Comparison of ENCODE assay signal across 6 cellular contexts in the genomic region with DNA sequence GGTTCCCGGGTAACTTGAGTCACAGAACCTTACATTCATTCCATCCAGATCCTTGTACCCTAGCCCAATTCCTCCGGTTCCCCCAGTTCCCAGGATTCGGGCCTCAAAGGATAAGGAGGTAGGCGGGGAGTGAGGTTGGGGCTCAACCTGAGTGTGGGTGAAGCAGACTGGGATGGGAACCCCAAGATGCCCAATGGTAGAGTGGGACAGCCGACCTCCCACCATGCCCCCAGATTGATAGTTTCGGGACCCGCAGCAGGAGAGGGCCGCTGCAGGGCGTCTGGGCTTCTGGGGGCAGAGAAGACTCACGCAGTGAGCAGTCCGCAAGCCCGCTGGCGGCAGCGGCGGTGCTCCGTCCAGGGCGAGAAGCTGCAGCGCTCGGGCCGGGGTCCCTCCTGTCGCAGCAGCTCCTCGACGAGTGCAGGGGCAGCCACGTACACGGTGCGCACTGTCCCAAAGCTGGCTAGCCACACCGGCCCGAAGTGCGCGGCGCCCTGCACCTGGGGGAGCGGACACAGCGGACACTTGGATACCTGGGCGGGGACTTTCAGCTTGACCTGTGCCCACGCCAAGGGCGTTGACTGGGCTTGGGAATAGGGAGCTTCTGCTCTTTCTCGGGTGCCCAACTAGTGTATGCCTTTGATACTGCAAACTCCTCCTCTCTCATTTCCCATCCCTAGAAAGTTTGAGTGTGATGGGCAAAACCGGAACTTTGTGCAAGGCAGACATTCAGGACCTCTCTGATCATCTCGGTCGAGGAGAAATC. TPM values are rescaled to one million over a fixed set of nuclear protein-coding genes. Genes with fewer than 3 reads are reported as not detected.
DNase-seq lines count a peak whose midpoint lies in the region; ATAC-seq and TF ChIP-seq lines count a peak whose summit lies in the region.

No MANE protein-coding gene starts in this region.

- peaks cover 17% of the 10 kb centered on the region for H3K4me1 Mint-ChIP-seq in activated T-helper 2 cell treated with anti-CD3 and anti-CD28 coated beads, Interferon-gamma antibody, Interleukin-2, Interleukin-4, amounts not matched to agents 10 μg/mL and 5 μg/mL and 100 μg/mL, durations not matched to agents 14 hours and 24 hours and 36 hours (ENCODE audit: low read depth)

- peaks cover 5% of the 10 kb centered on the region for H3K27me3 Mint-ChIP-seq in activated T-helper 2 cell treated with anti-CD3 and anti-CD28 coated beads, Interferon-gamma antibody, Interleukin-2, Interleukin-4, amounts not matched to agents 10 μg/mL and 5 μg/mL and 100 μg/mL, durations not matched to agents 14 hours and 24 hours and 36 hours (ENCODE audit: low read depth)

- H3K36me3 ChIP-seq in GM06990 (ENCODE audit: control insufficient read depth, insufficient read depth, low read length) (peaks cover 4% of the 10 kb centered on the region), mucosa of descending colon (ENCODE audit: low read depth) (no peaks in the 10 kb centered on the region)

- TF ChIP-seq CTCF in GM06990 (IDR thresholded peaks at IDR 0.05; ENCODE audit: insufficient read depth, low read length, poor library complexity, severe bottlenecking) (no peak), mucosa of descending colon (IDR thresholded peaks at IDR 0.05) (no peak)

- no peak for DNase-seq in GM06990 (ENCODE audit: extremely low read depth, insufficient read length)
- no peak for DNase-seq in activated T-helper 2 cell treated with anti-CD3 and anti-CD28 coated beads, Interferon-gamma antibody, Interleukin-2, Interleukin-4, amounts not matched to agents 10 μg/mL and 5 μg/mL and 100 μg/mL, durations not matched to agents 14 hours and 24 hours and 36 hours (ENCODE audit: low spot score)
- DNase-seq in mucosa of descending colon = peak in 1 of 3 donors; percentile 65
- DNase-seq in nucleus accumbens (lab: John Stamatoyannopoulos, UW) = no peak
- no peak for DNase-seq in erythroblast (lab: John Stamatoyannopoulos, UW)

- peak overlapping the region; percentile 66 for H3K27ac Mint-ChIP-seq in activated T-helper 2 cell treated with anti-CD3 and anti-CD28 coated beads, Interferon-gamma antibody, Interleukin-2, Interleukin-4, amounts not matched to agents 10 μg/mL and 5 μg/mL and 100 μg/mL, durations not matched to agents 14 hours and 24 hours and 36 hours

- H3K36me3 Mint-ChIP-seq in activated T-helper 2 cell treated with anti-CD3 and anti-CD28 coated beads, Interferon-gamma antibody, Interleukin-2, Interleukin-4, amounts not matched to agents 10 μg/mL and 5 μg/mL and 100 μg/mL, durations not matched to agents 14 hours and 24 hours and 36 hours (ENCODE audit: low read depth) = peaks cover 52% of the 10 kb centered on the region

- TF ChIP-seq POLR2A in erythroblast (IDR thresholded peaks at IDR 0.05; ENCODE audit: low read length) = no peak

- intact Hi-C loops in activated T-helper 2 cell treated with anti-CD3 and anti-CD28 coated beads, Interferon-gamma antibody, Interleukin-2, Interleukin-4, amounts not matched to agents 10 μg/mL and 5 μg/mL and 100 μg/mL, durations not matched to agents 14 hours and 24 hours and 36 hours (cut with micrococcal nuclease) = loop anchor here (1.0 kb wide), 1 partner anchor 14 kb away; a partner anchor contains a TSS
- intact Hi-C loops in mucosa of descending colon (cut with DNase I, micrococcal nuclease) = no loop called here

- no peaks in the 10 kb centered on the region for H3K9me3 ChIP-seq in mucosa of descending colon

- H3K4me1 ChIP-seq in mucosa of descending colon (ENCODE audit: low read depth) = peaks cover 21% of the 10 kb centered on the region

- H3K4me3 ChIP-seq in GM06990 (replicated peaks; ENCODE audit: low read depth, low read length) (peak overlapping the region; percentile 54), mucosa of descending colon (peak overlapping the region; percentile 1)

- no peaks in the 10 kb centered on the region for H3K9me3 Mint-ChIP-seq in activated T-helper 2 cell treated with anti-CD3 and anti-CD28 coated beads, Interferon-gamma antibody, Interleukin-2, Interleukin-4, amounts not matched to agents 10 μg/mL and 5 μg/mL and 100 μg/mL, durations not matched to agents 14 hours and 24 hours and 36 hours

- ATAC-seq in mucosa of descending colon (peak; percentile 49), GM18867 (IDR thresholded peaks at IDR 0.05; ENCODE audit: unreplicated experiment) (no peak)

- peak overlapping the region; percentile 87 for H3K4me3 Mint-ChIP-seq in activated T-helper 2 cell treated with anti-CD3 and anti-CD28 coated beads, Interferon-gamma antibody, Interleukin-2, Interleukin-4, amounts not matched to agents 10 μg/mL and 5 μg/mL and 100 μg/mL, durations not matched to agents 14 hours and 24 hours and 36 hours (ENCODE audit: low read depth)

- no peaks in the 10 kb centered on the region; the same call in 1 of the 2 replicates for H3K27me3 ChIP-seq in GM06990 (replicated peaks; ENCODE audit: control insufficient read depth, insufficient read depth, low read length)

RNA-seq across cellular contexts. Expression of a gene that starts 1.0 kb away (rescaled TPM):
- total RNA-seq in activated T-helper 2 cell treated with anti-CD3 and anti-CD28 coated beads, Interferon-gamma antibody, Interleukin-2, Interleukin-4, amounts not matched to agents 10 μg/mL and 5 μg/mL and 100 μg/mL, durations not matched to agents 14 hours and 24 hours and 36 hours = 11.3 and 13.0 TPM in 2 replicates
- total RNA-seq in mucosa of descending colon = 1 to 10 TPM; 1.2 to 2.1 (median 1.4) TPM

RNA-seq across cellular contexts. Expression of a gene that starts 6.0 kb away (rescaled TPM):
- total RNA-seq in activated T-helper 2 cell treated with anti-CD3 and anti-CD28 coated beads, Interferon-gamma antibody, Interleukin-2, Interleukin-4, amounts not matched to agents 10 μg/mL and 5 μg/mL and 100 μg/mL, durations not matched to agents 14 hours and 24 hours and 36 hours = 61.2 and 64.5 TPM in 2 replicates
- total RNA-seq in mucosa of descending colon = 10 to 100 TPM; 10.1 to 15.3 (median 10.6) TPM

RNA-seq across cellular contexts. Expression of a gene that starts 6.5 kb away (rescaled TPM):
- 5.1 and 5.8 TPM in 2 replicates for total RNA-seq in activated T-helper 2 cell treated with anti-CD3 and anti-CD28 coated beads, Interferon-gamma antibody, Interleukin-2, Interleukin-4, amounts not matched to agents 10 μg/mL and 5 μg/mL and 100 μg/mL, durations not matched to agents 14 hours and 24 hours and 36 hours
- total RNA-seq in mucosa of descending colon = 1 to 10 TPM; 5.3 to 7.3 (median 6.2) TPM

RNA-seq across cellular contexts. Expression of a gene that starts 11.0 kb away (rescaled TPM):
- 24.7 and 26.2 TPM in 2 replicates for total RNA-seq in activated T-helper 2 cell treated with anti-CD3 and anti-CD28 coated beads, Interferon-gamma antibody, Interleukin-2, Interleukin-4, amounts not matched to agents 10 μg/mL and 5 μg/mL and 100 μg/mL, durations not matched to agents 14 hours and 24 hours and 36 hours
- 10 to 100 TPM; 10.5 to 15.1 (median 11.7) TPM for total RNA-seq in mucosa of descending colon

RNA-seq across cellular contexts. Expression of a gene that starts 13.8 kb away (rescaled TPM):
- 180 and 201 TPM in 2 replicates for total RNA-seq in activated T-helper 2 cell treated with anti-CD3 and anti-CD28 coated beads, Interferon-gamma antibody, Interleukin-2, Interleukin-4, amounts not matched to agents 10 μg/mL and 5 μg/mL and 100 μg/mL, durations not matched to agents 14 hours and 24 hours and 36 hours
- total RNA-seq in mucosa of descending colon = 10 to 100 TPM; 41.4 to 62.7 (median 60.2) TPM
